Comparison of ENCODE assay signal across 2 cellular contexts in genomic region chr2:33666879-33667278, GRCh38.
TF ChIP-seq lines count a peak whose summit lies in the region.

No MANE protein-coding gene starts in this region.

TF ChIP-seq in GM23338, 12 proteins besides CTCF, POLR2A, EP300 and RAD21 (continued from another document):
- TF ChIP-seq, protein P1, sequence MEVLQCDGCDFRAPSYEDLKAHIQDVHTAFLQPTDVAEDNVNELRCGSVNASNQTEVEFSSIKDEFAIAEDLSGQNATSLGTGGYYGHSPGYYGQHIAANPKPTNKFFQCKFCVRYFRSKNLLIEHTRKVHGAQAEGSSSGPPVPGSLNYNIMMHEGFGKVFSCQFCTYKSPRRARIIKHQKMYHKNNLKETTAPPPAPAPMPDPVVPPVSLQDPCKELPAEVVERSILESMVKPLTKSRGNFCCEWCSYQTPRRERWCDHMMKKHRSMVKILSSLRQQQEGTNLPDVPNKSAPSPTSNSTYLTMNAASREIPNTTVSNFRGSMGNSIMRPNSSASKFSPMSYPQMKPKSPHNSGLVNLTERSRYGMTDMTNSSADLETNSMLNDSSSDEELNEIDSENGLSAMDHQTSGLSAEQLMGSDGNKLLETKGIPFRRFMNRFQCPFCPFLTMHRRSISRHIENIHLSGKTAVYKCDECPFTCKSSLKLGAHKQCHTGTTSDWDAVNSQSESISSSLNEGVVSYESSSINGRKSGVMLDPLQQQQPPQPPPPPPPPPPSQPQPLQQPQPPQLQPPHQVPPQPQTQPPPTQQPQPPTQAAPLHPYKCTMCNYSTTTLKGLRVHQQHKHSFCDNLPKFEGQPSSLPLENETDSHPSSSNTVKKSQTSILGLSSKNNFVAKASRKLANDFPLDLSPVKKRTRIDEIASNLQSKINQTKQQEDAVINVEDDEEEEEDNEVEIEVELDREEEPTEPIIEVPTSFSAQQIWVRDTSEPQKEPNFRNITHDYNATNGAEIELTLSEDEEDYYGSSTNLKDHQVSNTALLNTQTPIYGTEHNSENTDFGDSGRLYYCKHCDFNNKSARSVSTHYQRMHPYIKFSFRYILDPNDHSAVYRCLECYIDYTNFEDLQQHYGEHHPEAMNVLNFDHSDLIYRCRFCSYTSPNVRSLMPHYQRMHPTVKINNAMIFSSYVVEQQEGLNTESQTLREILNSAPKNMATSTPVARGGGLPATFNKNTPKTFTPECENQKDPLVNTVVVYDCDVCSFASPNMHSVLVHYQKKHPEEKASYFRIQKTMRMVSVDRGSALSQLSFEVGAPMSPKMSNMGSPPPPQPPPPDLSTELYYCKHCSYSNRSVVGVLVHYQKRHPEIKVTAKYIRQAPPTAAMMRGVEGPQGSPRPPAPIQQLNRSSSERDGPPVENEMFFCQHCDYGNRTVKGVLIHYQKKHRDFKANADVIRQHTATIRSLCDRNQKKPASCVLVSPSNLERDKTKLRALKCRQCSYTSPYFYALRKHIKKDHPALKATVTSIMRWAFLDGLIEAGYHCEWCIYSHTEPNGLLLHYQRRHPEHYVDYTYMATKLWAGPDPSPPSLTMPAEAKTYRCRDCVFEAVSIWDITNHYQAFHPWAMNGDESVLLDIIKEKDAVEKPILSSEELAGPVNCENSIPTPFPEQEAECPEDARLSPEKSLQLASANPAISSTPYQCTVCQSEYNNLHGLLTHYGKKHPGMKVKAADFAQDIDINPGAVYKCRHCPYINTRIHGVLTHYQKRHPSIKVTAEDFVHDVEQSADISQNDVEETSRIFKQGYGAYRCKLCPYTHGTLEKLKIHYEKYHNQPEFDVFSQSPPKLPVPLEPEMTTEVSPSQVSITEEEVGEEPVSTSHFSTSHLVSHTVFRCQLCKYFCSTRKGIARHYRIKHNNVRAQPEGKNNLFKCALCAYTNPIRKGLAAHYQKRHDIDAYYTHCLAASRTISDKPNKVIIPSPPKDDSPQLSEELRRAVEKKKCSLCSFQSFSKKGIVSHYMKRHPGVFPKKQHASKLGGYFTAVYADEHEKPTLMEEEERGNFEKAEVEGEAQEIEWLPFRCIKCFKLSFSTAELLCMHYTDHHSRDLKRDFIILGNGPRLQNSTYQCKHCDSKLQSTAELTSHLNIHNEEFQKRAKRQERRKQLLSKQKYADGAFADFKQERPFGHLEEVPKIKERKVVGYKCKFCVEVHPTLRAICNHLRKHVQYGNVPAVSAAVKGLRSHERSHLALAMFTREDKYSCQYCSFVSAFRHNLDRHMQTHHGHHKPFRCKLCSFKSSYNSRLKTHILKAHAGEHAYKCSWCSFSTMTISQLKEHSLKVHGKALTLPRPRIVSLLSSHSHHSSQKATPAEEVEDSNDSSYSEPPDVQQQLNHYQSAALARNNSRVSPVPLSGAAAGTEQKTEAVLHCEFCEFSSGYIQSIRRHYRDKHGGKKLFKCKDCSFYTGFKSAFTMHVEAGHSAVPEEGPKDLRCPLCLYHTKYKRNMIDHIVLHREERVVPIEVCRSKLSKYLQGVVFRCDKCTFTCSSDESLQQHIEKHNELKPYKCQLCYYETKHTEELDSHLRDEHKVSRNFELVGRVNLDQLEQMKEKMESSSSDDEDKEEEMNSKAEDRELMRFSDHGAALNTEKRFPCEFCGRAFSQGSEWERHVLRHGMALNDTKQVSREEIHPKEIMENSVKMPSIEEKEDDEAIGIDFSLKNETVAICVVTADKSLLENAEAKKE (CRISPR knock-in tag; IDR thresholded peaks at IDR 0.05), result no peak
- TF ChIP-seq ZNF114 (CRISPR knock-in tag; IDR thresholded peaks at IDR 0.05) (no peak), ZNF331 (CRISPR knock-in tag; IDR thresholded peaks at IDR 0.05; ENCODE audit: low read depth) (no peak), EZH2 (IDR thresholded peaks at IDR 0.05; ENCODE audit: low read depth, unreplicated experiment) (no peak), NANOG (IDR thresholded peaks at IDR 0.05; ENCODE audit: borderline replicate concordance) (no peak), EZH2phosphoT487 (IDR thresholded peaks at IDR 0.05; ENCODE audit: unreplicated experiment) (no peak), JUNB (IDR thresholded peaks at IDR 0.05; ENCODE audit: unreplicated experiment) (no peak), REST (IDR thresholded peaks at IDR 0.05; ENCODE audit: unreplicated experiment) (no peak), CREB1 (CRISPR knock-in tag; IDR thresholded peaks at IDR 0.05; ENCODE audit: low read depth) (no peak), STAT1 (IDR thresholded peaks at IDR 0.05; ENCODE audit: unreplicated experiment) (no peak)
- TF ChIP-seq, protein P2, sequence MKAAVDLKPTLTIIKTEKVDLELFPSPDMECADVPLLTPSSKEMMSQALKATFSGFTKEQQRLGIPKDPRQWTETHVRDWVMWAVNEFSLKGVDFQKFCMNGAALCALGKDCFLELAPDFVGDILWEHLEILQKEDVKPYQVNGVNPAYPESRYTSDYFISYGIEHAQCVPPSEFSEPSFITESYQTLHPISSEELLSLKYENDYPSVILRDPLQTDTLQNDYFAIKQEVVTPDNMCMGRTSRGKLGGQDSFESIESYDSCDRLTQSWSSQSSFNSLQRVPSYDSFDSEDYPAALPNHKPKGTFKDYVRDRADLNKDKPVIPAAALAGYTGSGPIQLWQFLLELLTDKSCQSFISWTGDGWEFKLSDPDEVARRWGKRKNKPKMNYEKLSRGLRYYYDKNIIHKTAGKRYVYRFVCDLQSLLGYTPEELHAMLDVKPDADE (IDR thresholded peaks at IDR 0.05), result no peak

TF ChIP-seq in H1, 55 proteins besides CTCF, POLR2A, EP300 and RAD21 (continued from another document):
- TF ChIP-seq USF2 (IDR thresholded peaks at IDR 0.05; ENCODE audit: low read length) (no peak), CHD7 (IDR thresholded peaks at IDR 0.05; ENCODE audit: insufficient replicate concordance, low read length) (no peak), TBP (IDR thresholded peaks at IDR 0.05; ENCODE audit: low read depth, low read length) (no peak), KDM4A (IDR thresholded peaks at IDR 0.05; ENCODE audit: low read depth, low read length, severe bottlenecking) (no peak), CBX5 (IDR thresholded peaks at IDR 0.05; ENCODE audit: low read depth, low read length) (no peak), ASH2L (IDR thresholded peaks at IDR 0.05; ENCODE audit: low read length) (no peak), SIRT6 (IDR thresholded peaks at IDR 0.05; ENCODE audit: low read length) (no peak), BACH1 (IDR thresholded peaks at IDR 0.05; ENCODE audit: low read length) (no peak)
- TF ChIP-seq, protein P3, sequence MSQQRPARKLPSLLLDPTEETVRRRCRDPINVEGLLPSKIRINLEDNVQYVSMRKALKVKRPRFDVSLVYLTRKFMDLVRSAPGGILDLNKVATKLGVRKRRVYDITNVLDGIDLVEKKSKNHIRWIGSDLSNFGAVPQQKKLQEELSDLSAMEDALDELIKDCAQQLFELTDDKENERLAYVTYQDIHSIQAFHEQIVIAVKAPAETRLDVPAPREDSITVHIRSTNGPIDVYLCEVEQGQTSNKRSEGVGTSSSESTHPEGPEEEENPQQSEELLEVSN (IDR thresholded peaks at IDR 0.05), result no peak
